ENCODE assay signal across 9 cellular contexts in genomic region chr6:389622-390021, GRCh38.
DNase-seq lines count a peak whose midpoint lies in the region; ATAC-seq and TF ChIP-seq lines count a peak whose summit lies in the region.
"Had no signal": no experiment of that assay in that cellular context is flagged by ENCODE, and none has a peak within 500 bp of the region (broad histone marks: within the 10 kb centered on the region; RNA-seq: fewer than 3 reads in every experiment).

No MANE protein-coding gene starts in this region.

- peak overlapping the region; percentile 19 to 90 for H3K4me3 Mint-ChIP-seq in effector memory CD8-positive, alpha-beta T cell

- H3K9me3 Mint-ChIP-seq in effector memory CD8-positive, alpha-beta T cell: no peaks in the 10 kb centered on the region

- ATAC-seq in GM19351 (IDR thresholded peaks at IDR 0.05; ENCODE audit: unreplicated experiment): peak; percentile 44
- ATAC-seq in HG03442 (IDR thresholded peaks at IDR 0.05; ENCODE audit: unreplicated experiment): peak; percentile 33
- peak; percentile 49 for ATAC-seq in effector memory CD8-positive, alpha-beta T cell (replicated peaks)

- peaks cover 18 to 28% of the 10 kb centered on the region in 2 donors for H3K4me1 Mint-ChIP-seq in effector memory CD8-positive, alpha-beta T cell (ENCODE audit: low read depth in 2 of 2)

- peaks cover 7 to 52% of the 10 kb centered on the region in 2 donors for H3K27me3 Mint-ChIP-seq in effector memory CD8-positive, alpha-beta T cell

- TF ChIP-seq CTCF in GM12872 (IDR thresholded peaks at IDR 0.05; ENCODE audit: insufficient read depth, low read depth, low read length): 0 out of 3 replicates have a peak, but pooled peaks have one; percentile 22

- no peak overlapping the region for H3K27ac Mint-ChIP-seq in effector memory CD8-positive, alpha-beta T cell

- DNase-seq in effector memory CD8-positive, alpha-beta T cell: peak in 1 of 3 experiments; percentile 15
- DNase-seq in OCI-M1 (lab: John Stamatoyannopoulos, UW) (no peak), amygdala (lab: John Stamatoyannopoulos, UW) (no peak), NCI-H146 (lab: John Stamatoyannopoulos, UW) (no peak), NCI-H748 treated with DMSO at 0.1 percent for 48 hours (lab: John Stamatoyannopoulos, UW) (no peak)
- DNase-seq: NCI-H1930 had no signal

- H3K36me3 Mint-ChIP-seq in effector memory CD8-positive, alpha-beta T cell (ENCODE audit: insufficient read depth): peaks cover 9% of the 10 kb centered on the region
